21 cellular contexts compared by ENCODE assay signal in the genomic region with DNA sequence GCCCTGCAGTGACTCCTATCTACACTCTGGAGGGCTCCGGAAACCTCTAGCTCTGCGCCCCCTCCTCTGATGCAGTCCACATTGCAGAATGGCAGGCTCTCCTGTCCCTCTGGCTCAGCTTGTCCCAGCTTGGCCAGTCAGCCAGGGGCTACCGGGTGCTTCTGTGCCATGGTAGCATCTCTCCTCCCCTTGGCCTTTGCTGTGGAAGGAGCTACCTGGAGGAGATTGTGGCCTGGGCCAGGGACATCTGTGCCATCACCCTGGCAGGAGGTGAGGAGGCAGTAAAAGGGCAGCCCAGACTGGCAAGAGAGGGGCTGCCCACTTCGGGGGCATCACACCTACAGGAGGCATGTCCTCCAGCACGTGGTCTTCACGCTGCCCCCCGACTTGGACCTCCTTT. TPM values are rescaled to one million over a fixed set of nuclear protein-coding genes. Genes with fewer than 3 reads are reported as not detected.
A peak's percentile ranks its signal among the peaks of the same experiment; 100 is the strongest.
DNase-seq lines count a peak whose midpoint lies in the region; ATAC-seq and TF ChIP-seq lines count a peak whose summit lies in the region.
"Had no signal": no experiment of that assay in that cellular context is flagged by ENCODE, and none has a peak within 500 bp of the region (broad histone marks: within the 10 kb centered on the region; RNA-seq: fewer than 3 reads in every experiment).

No MANE protein-coding gene starts in this region.

- H3K4me3 ChIP-seq in endodermal cell (ENCODE audit: low read length) (no peak overlapping the region), aorta (ENCODE audit: low read length in 2 of 2) (no peak overlapping the region)
- H3K4me3 ChIP-seq: GM23338, SK-N-MC had no signal

- H3K4me1 ChIP-seq in endodermal cell (ENCODE audit: control insufficient read depth, insufficient read depth, low read length) (no peaks in the 10 kb centered on the region), aorta (ENCODE audit: control insufficient read depth in 1 of 2, insufficient read depth in 2 of 2, low read length in 2 of 2) (no peaks in the 10 kb centered on the region)

- no peak overlapping the region for H3K27ac Mint-ChIP-seq in endodermal cell
- H3K27ac Mint-ChIP-seq in stimulated activated memory B cell treated with anti-CD40 and anti-IgM and Interleukin-4, amounts not matched to agents 10 μg/mL and 1 μg/mL and 100 μg/mL, for 72 hours, result no peak overlapping the region
- H3K27ac Mint-ChIP-seq: GM23338 had no signal

- no peak overlapping the region for H3K9ac ChIP-seq in endodermal cell (ENCODE audit: extremely low read depth, low read length, poor library complexity, severe bottlenecking)

- 91 to 94% methylated on average over 1 to 7 of the region's 7 CpGs for WGBS in endodermal cell (ENCODE audit: insufficient coverage in 1 of 2, insufficient read length in 1 of 2), 2 experiments
- 85% methylated on average over 7 of the region's 7 CpGs for WGBS in aorta, 2 donors

- no peaks in the 10 kb centered on the region for H3K27me3 ChIP-seq in endodermal cell (ENCODE audit: control insufficient read depth, insufficient read depth, low read length, poor library complexity, severe bottlenecking)
- no peaks in the 10 kb centered on the region for H3K27me3 ChIP-seq in aorta (ENCODE audit: control insufficient read depth in 1 of 2, insufficient read depth in 2 of 2, low read length in 1 of 2)

- ATAC-seq in left ventricle myocardium superior, result no peak
- no peak for ATAC-seq in Right ventricle myocardium inferior
- no peak for ATAC-seq in sciatic nerve
- ATAC-seq in aorta (ENCODE audit: low FRiP score), result no peak
- no peak for ATAC-seq in stimulated activated memory B cell treated with anti-CD40 and anti-IgM and Interleukin-4, amounts not matched to agents 10 μg/mL and 1 μg/mL and 100 μg/mL, for 72 hours
- ATAC-seq: GM23338 had no signal

- H3K36me3 Mint-ChIP-seq in endodermal cell (ENCODE audit: low read depth), result no peaks in the 10 kb centered on the region
- H3K36me3 Mint-ChIP-seq in stimulated activated memory B cell treated with anti-CD40 and anti-IgM and Interleukin-4, amounts not matched to agents 10 μg/mL and 1 μg/mL and 100 μg/mL, for 72 hours, result no peaks in the 10 kb centered on the region
- H3K36me3 Mint-ChIP-seq: CD4-positive, CD25-positive, alpha-beta regulatory T cell had no signal

- no peak overlapping the region for H3K4me3 Mint-ChIP-seq in endodermal cell
- H3K4me3 Mint-ChIP-seq in stimulated activated memory B cell treated with anti-CD40 and anti-IgM and Interleukin-4, amounts not matched to agents 10 μg/mL and 1 μg/mL and 100 μg/mL, for 72 hours, result no peak overlapping the region
- H3K4me3 Mint-ChIP-seq: CD4-positive, CD25-positive, alpha-beta regulatory T cell; GM23338 had no signal

- H3K9me3 ChIP-seq in endodermal cell (ENCODE audit: control insufficient read depth, low read length) (peaks cover 6% of the 10 kb centered on the region), aorta (ENCODE audit: control insufficient read depth, low read length) (peaks cover 2% of the 10 kb centered on the region)

- TF ChIP-seq CTCF in endodermal cell (conservative IDR thresholded peaks at IDR 0.05), result no peak

- H3K4me1 Mint-ChIP-seq in endodermal cell, result no peaks in the 10 kb centered on the region
- H3K4me1 Mint-ChIP-seq in stimulated activated memory B cell treated with anti-CD40 and anti-IgM and Interleukin-4, amounts not matched to agents 10 μg/mL and 1 μg/mL and 100 μg/mL, for 72 hours, result no peaks in the 10 kb centered on the region
- H3K4me1 Mint-ChIP-seq: CD4-positive, CD25-positive, alpha-beta regulatory T cell; GM23338 had no signal

- intact Hi-C loops in left ventricle myocardium superior (cut with micrococcal nuclease), result no loop called here
- intact Hi-C loops in Right ventricle myocardium inferior (cut with DNase I), result no loop called here
- intact Hi-C loops in sciatic nerve (cut with DNase I), result no loop called here
- intact Hi-C loops in aorta (cut with DNase I), result no loop called here

- peak; percentile 9 for DNase-seq in left ventricle myocardium superior
- no peak for DNase-seq in Right ventricle myocardium inferior (ENCODE audit: missing footprints)
- peak; percentile 39 for DNase-seq in endodermal cell
- DNase-seq in sciatic nerve (ENCODE audit: low spot score), result peak; percentile 37
- peak; percentile 18 to 59 for DNase-seq in aorta
- DNase-seq in effector CD4-positive, alpha-beta T cell, result no peak
- no peak for DNase-seq in COLO829 (ENCODE audit: low spot score)
- DNase-seq: CD4-positive, CD25-positive, alpha-beta regulatory T cell; COR-L47; DMS79 treated with DMSO at 0.1 percent for 48 hours; Karpas-422; NCI-H1694; NCI-H2081; NCI-H2171 treated with DMSO at 0.1 percent for 48 hours; NCI-H526; SHP77 treated with DMSO at 0.1 percent for 48 hours had no signal

- peaks cover 13% of the 10 kb centered on the region for H3K9me3 Mint-ChIP-seq in endodermal cell
- H3K9me3 Mint-ChIP-seq in stimulated activated memory B cell treated with anti-CD40 and anti-IgM and Interleukin-4, amounts not matched to agents 10 μg/mL and 1 μg/mL and 100 μg/mL, for 72 hours, result peaks cover 6% of the 10 kb centered on the region

- H3K27ac ChIP-seq in endodermal cell (ENCODE audit: low read depth, low read length) (no peak overlapping the region), aorta (ENCODE audit: low read depth in 1 of 2, low read length in 2 of 2) (no peak overlapping the region)
- H3K27ac ChIP-seq: SK-N-MC had no signal

- H3K27me3 Mint-ChIP-seq in endodermal cell (ENCODE audit: insufficient read depth), result peaks cover 1% of the 10 kb centered on the region
- H3K27me3 Mint-ChIP-seq in stimulated activated memory B cell treated with anti-CD40 and anti-IgM and Interleukin-4, amounts not matched to agents 10 μg/mL and 1 μg/mL and 100 μg/mL, for 72 hours, result no peaks in the 10 kb centered on the region
- H3K27me3 Mint-ChIP-seq: CD4-positive, CD25-positive, alpha-beta regulatory T cell had no signal

- H3K36me3 ChIP-seq in endodermal cell (ENCODE audit: control insufficient read depth, insufficient read depth, low read length) (no peaks in the 10 kb centered on the region), aorta (ENCODE audit: control insufficient read depth in 1 of 2, insufficient read depth in 2 of 2, low read length in 1 of 2) (no peaks in the 10 kb centered on the region)

RNA-seq across cellular contexts. Expression of a gene that starts 38.1 kb away (rescaled TPM):
- total RNA-seq in left ventricle myocardium superior (5.7 TPM), Right ventricle myocardium inferior (5.7 TPM), endodermal cell (not detected), sciatic nerve (16.1 TPM), aorta (10 to 100 TPM; 10.0 to 14.4 TPM)
- polyA plus RNA-seq in endodermal cell (2013, experiment 1 of 2), result not detected
- not detected for polyA plus RNA-seq in endodermal cell (2013, experiment 2 of 2)
- polyA plus RNA-seq in aorta, result 1 to 10 TPM in 1 of 2 donors, under 1 TPM in 1; 0.97 to 2.0 TPM
- total RNA-seq: CD4-positive, CD25-positive, alpha-beta regulatory T cell; GM23338; M059J had no signal
- polyA plus RNA-seq: BJ, GM23338 had no signal

Comparison
In these comparisons a context has a peak if more than half of its experiments do, and no peak if none do; other contexts are left out.
1. DNase-seq: peak in left ventricle myocardium superior (single experiment), endodermal cell (single experiment), sciatic nerve (single experiment) and aorta (2 of 2); none in Right ventricle myocardium inferior (single experiment), effector CD4-positive, alpha-beta T cell (single experiment) and COLO829 (single experiment).